Comparison of ENCODE assay signal across 16 cellular contexts in genomic region chr3:149221783-149222517, GRCh38. TPM values are rescaled to one million over a fixed set of nuclear protein-coding genes. Genes with fewer than 3 reads are reported as not detected.
DNase-seq lines count a peak whose midpoint lies in the region; ATAC-seq and TF ChIP-seq lines count a peak whose summit lies in the region.
"Had no signal": no experiment of that assay in that cellular context is flagged by ENCODE, and none has a peak within 500 bp of the region (broad histone marks: within the 10 kb centered on the region; RNA-seq: fewer than 3 reads in every experiment).

Gene CP (minus strand): TSS chr3:149221829. CDS start chr3:149221792, 37 bp downstream.

- H2AFZ ChIP-seq in PC-3 (ENCODE audit: low read length) (no peak within 1 kb of the TSS), osteoblast (ENCODE audit: low read length) (peak within 1 kb of the TSS; percentile 68)
- H2AFZ ChIP-seq: PC-9 had no signal

- CTCF ChIA-PET in PC-3 (lab: Charles Lee): interaction anchor here (0.7 kb wide), 1 partner anchor 41 kb away, joined by 3 read pairs; no protein-coding TSS in a partner anchor

- no peaks in the 10 kb centered on the region for H3K79me2 ChIP-seq in PC-3 (ENCODE audit: low read length)
- no peaks in the 10 kb centered on the region for H3K79me2 ChIP-seq in osteoblast (ENCODE audit: insufficient read depth, low read length)

- TF ChIP-seq CTCF in 22Rv1 (IDR thresholded peaks at IDR 0.05) (no peak), PC-3 (conservative IDR thresholded peaks at IDR 0.05; ENCODE audit: low read depth, low read length) (no peak), osteoblast (IDR thresholded peaks at IDR 0.05; ENCODE audit: extremely low read depth, low read depth, low read length) (no peak), adrenal gland (IDR thresholded peaks at IDR 0.05) (no peak)

- POLR2A ChIA-PET in PC-3 (lab: Charles Lee; ENCODE audit: unreplicated experiment): no interaction called here

- intact Hi-C loops in PC-3 (cut with micrococcal nuclease): loop anchor here (2.0 to 5.0 kb wide), 2 partner anchors 17 to 90 kb away; no protein-coding TSS in a partner anchor
- intact Hi-C loops in adrenal gland (cut with DNase I): no loop called here

- no peak for TF ChIP-seq POLR2A in adrenal gland (IDR thresholded peaks at IDR 0.05)

- no peaks in the 10 kb centered on the region for H3K36me3 ChIP-seq in PC-3 (ENCODE audit: low read depth, low read length)
- H3K36me3 ChIP-seq in osteoblast (ENCODE audit: insufficient read depth, low read length): no peaks in the 10 kb centered on the region
- no peaks in the 10 kb centered on the region for H3K36me3 ChIP-seq in adrenal gland (replicated peaks in 1 of 2)

- H3F3A ChIP-seq in PC-3 (ENCODE audit: low read length, unreplicated experiment): no peaks in the 10 kb centered on the region

- H3K9me2 ChIP-seq in PC-3 (replicated peaks; ENCODE audit: low read length): no peaks in the 10 kb centered on the region

- ATAC-seq in PC-3: peak; percentile 39
- no peak for ATAC-seq in HG02973 (IDR thresholded peaks at IDR 0.05; ENCODE audit: unreplicated experiment)
- ATAC-seq: naive thymus-derived CD8-positive, alpha-beta T cell had no signal

- H3K27me3 ChIP-seq in PC-3 (ENCODE audit: low read length) (no peaks in the 10 kb centered on the region), osteoblast (ENCODE audit: insufficient read depth, low read length) (no peaks in the 10 kb centered on the region), adrenal gland (no peaks in the 10 kb centered on the region)

- no peaks in the 10 kb centered on the region for H3K9me3 ChIP-seq in PC-3 (ENCODE audit: low read length)
- no peaks in the 10 kb centered on the region for H3K9me3 ChIP-seq in osteoblast (ENCODE audit: low read depth, low read length)
- H3K9me3 ChIP-seq in adrenal gland (replicated peaks in 1 of 3): no peaks in the 10 kb centered on the region

- 60 to 70% (median 65%) methylated on average over 3 of the region's 3 CpGs for WGBS in adrenal gland, 4 donors

- no peak within 1 kb of the TSS for H3K4me3 ChIP-seq in PC-3 (ENCODE audit: low read length)
- no peak within 1 kb of the TSS for H3K4me3 ChIP-seq in osteoblast (ENCODE audit: insufficient read depth, low read length)
- peak within 1 kb of the TSS in 1 of 4 donors; percentile 2 for H3K4me3 ChIP-seq in adrenal gland
- H3K4me3 ChIP-seq: PC-9 had no signal

- BruUV-seq in PC-3 (replicated peaks; lab: Mats Ljungman, UMichigan): no TSS peak

- H3K9ac ChIP-seq in PC-3 (ENCODE audit: low read length): no peak within 1 kb of the TSS

- H3K4me2 ChIP-seq in PC-3 (ENCODE audit: low read length) (no peak within 1 kb of the TSS), osteoblast (ENCODE audit: insufficient read depth, low read length) (no peak within 1 kb of the TSS)
- H3K4me2 ChIP-seq: PC-9 had no signal

- H3K4me1 ChIP-seq in PC-3 (ENCODE audit: insufficient read depth, low read length) (peaks cover 11% of the 10 kb centered on the region), osteoblast (ENCODE audit: insufficient read depth, low read length) (peaks cover 11% of the 10 kb centered on the region), adrenal gland (replicated peaks in 1 of 2) (peaks cover 6 to 19% of the 10 kb centered on the region in 2 donors)

- H4K20me1 ChIP-seq in PC-3 (ENCODE audit: low read length): no peaks in the 10 kb centered on the region
- no peaks in the 10 kb centered on the region for H4K20me1 ChIP-seq in osteoblast (ENCODE audit: insufficient read depth, low read length)

- peak within 1 kb of the TSS; percentile 59 for H3K27ac ChIP-seq in 22Rv1
- no peak within 1 kb of the TSS for H3K27ac ChIP-seq in PC-3 (ENCODE audit: low read length)
- no peak within 1 kb of the TSS for H3K27ac ChIP-seq in osteoblast (ENCODE audit: low read depth, low read length)
- H3K27ac ChIP-seq in adrenal gland: no peak within 1 kb of the TSS
- H3K27ac ChIP-seq: PC-9 had no signal

- DNase-seq in PC-3 (no peak), fibroblast of gingiva (ENCODE audit: low read depth) (peak; percentile 65), osteoblast (ENCODE audit: insufficient read length, low spot score, missing footprints) (no peak), activated T-cell treated with anti-CD3 and anti-CD28 coated beads for 4 hours (no peak), adrenal gland (no peak)
- no peak for DNase-seq in activated CD4-positive, alpha-beta T cell treated with anti-CD3 and anti-CD28 coated beads, Interleukin-2, amount 50 U/mL, for 48 hours
- DNase-seq: activated CD4-positive, alpha-beta T cell treated with anti-CD3 and anti-CD28 coated beads, Interleukin-2, amount 50 U/mL, for 4 hours; activated gamma-delta T cell; cerebellar nuclear complex; MM.1S; naive thymus-derived CD8-positive, alpha-beta T cell; NCI-H2171 treated with DMSO at 0.1 percent for 48 hours; T-helper 2 cell had no signal

RNA-seq across cellular contexts. Expression of gene CP, which starts in this region (rescaled TPM):
- total RNA-seq in PC-3 (2014; rRNA removed) (0.04 TPM in 1 of 2 replicates, not detected in the other), osteoblast (0.88 and 1.4 TPM in 2 replicates), adrenal gland (10 to 100 TPM in 2 of 8 donors, 1 to 10 TPM in 5, under 1 TPM in 1; 0.48 to 17.2 (median 7.3) TPM)
- 1 to 10 TPM; 1.2 to 4.5 (median 2.5) TPM for polyA plus RNA-seq in adrenal gland
- total RNA-seq: naive thymus-derived CD8-positive, alpha-beta T cell had no signal

Comparison
In these comparisons a context has a peak if more than half of its experiments do, and no peak if none do; other contexts are left out.
1. Peak in ATAC-seq in PC-3; RNA of the gene not detected or under 1 TPM.